ENCODE assay signal across 1 cellular context in the genomic region with DNA sequence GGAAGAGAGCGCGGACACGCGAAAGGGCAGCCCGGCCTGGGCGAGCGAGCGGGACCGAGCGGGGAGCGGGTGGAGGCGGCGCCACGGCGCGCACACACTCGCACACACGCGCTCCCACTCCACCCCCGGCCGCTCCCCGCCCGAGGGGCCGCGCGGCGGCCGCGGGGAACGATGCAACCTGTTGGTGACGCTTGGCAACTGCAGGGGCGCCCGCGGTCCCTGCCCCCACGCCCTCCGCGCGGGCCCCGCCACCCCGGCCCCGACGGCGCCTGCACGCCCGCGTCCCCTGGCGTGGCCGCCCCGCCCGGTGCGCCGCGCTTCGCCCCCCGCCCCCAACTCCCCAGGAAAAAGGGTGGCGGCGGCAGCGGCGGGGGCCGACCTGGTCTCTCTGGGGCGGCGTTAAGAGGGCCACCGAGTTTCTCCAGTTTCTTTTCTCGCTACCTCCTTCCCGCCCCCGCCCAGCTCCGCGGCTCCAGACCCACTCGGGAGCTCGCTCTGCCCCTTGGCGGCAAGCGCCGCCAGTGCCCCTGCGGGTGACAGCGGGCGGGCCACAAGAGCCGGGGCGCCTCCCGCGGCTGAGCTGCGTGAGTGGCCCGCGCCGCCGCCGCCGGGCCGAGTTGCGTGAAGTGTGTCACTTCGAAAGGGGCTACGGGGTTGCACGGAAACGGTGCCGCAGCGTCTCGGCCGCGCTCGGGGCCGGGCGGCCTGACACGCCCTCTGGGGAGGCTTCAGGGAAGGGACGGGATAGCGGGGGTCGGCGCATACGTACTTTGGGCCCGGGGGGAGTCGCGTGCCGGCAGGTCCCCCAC.
TF ChIP-seq lines count a peak whose summit lies in the region.

Gene NR3C1 (minus strand): TSS at position 80 of the 809 bp plus-strand sequence. CDS start 2,847 bp downstream, outside the sequence.

TF ChIP-seq in SK-N-SH treated with all-trans-retinoic acid at 6 μM for 48 hours, 23 proteins besides CTCF, POLR2A, EP300 and RAD21 (continued from another document):
- no peak for TF ChIP-seq ZFP3 (CRISPR knock-in tag; IDR thresholded peaks at IDR 0.05)
